In genomic region chr12:67515679-67516363, GRCh38 we compare ENCODE assay signal across 8 cellular contexts.
DNase-seq lines count a peak whose midpoint lies in the region; ATAC-seq and TF ChIP-seq lines count a peak whose summit lies in the region.

No MANE protein-coding gene starts in this region.

- H2BK12ac ChIP-seq in neuronal stem cell (ENCODE audit: low read length) (no peak overlapping the region), H9 (ENCODE audit: insufficient read length, low read depth, low read length) (no peak overlapping the region)

- H3K4me3 ChIP-seq in MM.1S (ENCODE audit: low read length) (peak overlapping the region; percentile 40), neuronal stem cell (ENCODE audit: low read length in 2 of 2) (no peak overlapping the region), coronary artery (no peak overlapping the region)

- H4K91ac ChIP-seq in neuronal stem cell (ENCODE audit: low read depth, low read length, poor library complexity): no peak overlapping the region
- no peak overlapping the region for H4K91ac ChIP-seq in H9 (ENCODE audit: insufficient read length, low read depth, low read length)

- H3K27ac ChIP-seq in MM.1S (ENCODE audit: low read length) (peak overlapping the region; percentile 84), neuronal stem cell (replicated peaks; ENCODE audit: low read length) (no peak overlapping the region), coronary artery (no peak overlapping the region), H9 (ENCODE audit: insufficient read length, low read depth, low read length) (no peak overlapping the region)

- H2AK5ac ChIP-seq in neuronal stem cell (ENCODE audit: low read depth, low read length) (peak overlapping the region; percentile 5), H9 (ENCODE audit: insufficient read length, low read length) (no peak overlapping the region)

- no peak overlapping the region for H4K5ac ChIP-seq in H9 (ENCODE audit: insufficient read length, low read depth, low read length)

- TF ChIP-seq CTCF in MM.1S (IDR thresholded peaks at IDR 0.05; ENCODE audit: low read length) (no peak; the same call in 1 of the 2 replicates), coronary artery (IDR thresholded peaks at IDR 0.05) (no peak), H9 (conservative IDR thresholded peaks at IDR 0.05) (no peak)

- no CpG with 5 or more reads among the region's 10 CpGs for WGBS in neuronal stem cell (ENCODE audit: extremely low coverage in 2 of 2, insufficient read length in 2 of 2, insufficient replicate concordance in 1 of 2), 2 donors
- WGBS in H9 (ENCODE audit: extremely low coverage, insufficient read length, low lambda C conversion rate): no CpG with 5 or more reads among the region's 10 CpGs

- H3K9me3 Mint-ChIP-seq in H9: no peaks in the 10 kb centered on the region

- peak overlapping the region; percentile 73 for H3K4me2 ChIP-seq in MM.1S (ENCODE audit: low read depth, low read length)
- H3K4me2 ChIP-seq in neuronal stem cell (ENCODE audit: insufficient read depth, low read length, poor library complexity, severe bottlenecking): no peak overlapping the region
- H3K4me2 ChIP-seq in H9 (ENCODE audit: insufficient read depth, insufficient read length, low read length): no peak overlapping the region

- H3K4me1 ChIP-seq in MM.1S (ENCODE audit: low read length) (peaks cover 17% of the 10 kb centered on the region), neuronal stem cell (ENCODE audit: control insufficient read depth in 2 of 2, insufficient read depth in 1 of 2, low read depth in 1 of 2, low read length in 2 of 2) (peaks cover 0 to 4% of the 10 kb centered on the region in 2 donors), H9 (ENCODE audit: insufficient read depth, low read length) (peaks cover 3% of the 10 kb centered on the region; the same call in 1 of the 2 replicates)

- no peaks in the 10 kb centered on the region for H3K27me3 ChIP-seq in MM.1S (replicated peaks; ENCODE audit: insufficient read depth, low read length)
- H3K27me3 ChIP-seq in neuronal stem cell (ENCODE audit: control insufficient read depth in 3 of 3, insufficient read depth in 3 of 3, low read depth in 1 of 3, low read length in 3 of 3): peaks cover 0 to 11% (median 0%) of the 10 kb centered on the region in 3 experiments
- H3K27me3 ChIP-seq in H9 (ENCODE audit: insufficient read depth, low read length): no peaks in the 10 kb centered on the region

- no peaks in the 10 kb centered on the region for H3K36me3 ChIP-seq in MM.1S (replicated peaks; ENCODE audit: insufficient read depth, low read length)
- no peaks in the 10 kb centered on the region for H3K36me3 ChIP-seq in neuronal stem cell (replicated peaks in 1 of 2; ENCODE audit: control insufficient read depth in 2 of 2, insufficient read depth in 2 of 2, low read length in 2 of 2)

- H4K8ac ChIP-seq in neuronal stem cell (ENCODE audit: low read depth, low read length) (no peak overlapping the region), H9 (replicated peaks; ENCODE audit: insufficient read length, low read depth, low read length) (no peak overlapping the region)

- H2BK5ac ChIP-seq in neuronal stem cell (ENCODE audit: low read length): no peak overlapping the region
- H2BK5ac ChIP-seq in H9 (ENCODE audit: insufficient read length, low read length): no peak overlapping the region

- H3K4me3 Mint-ChIP-seq in H9: no peak overlapping the region

- H3K14ac ChIP-seq in neuronal stem cell (ENCODE audit: low read length) (no peak overlapping the region), H9 (ENCODE audit: insufficient read depth, low read length) (no peak overlapping the region)

- peaks cover 37 to 49% of the 10 kb centered on the region in 2 experiments for H3K4me1 Mint-ChIP-seq in H9

- H3K27me3 Mint-ChIP-seq in H9 (ENCODE audit: low read depth): no peaks in the 10 kb centered on the region

- H2BK120ac ChIP-seq in neuronal stem cell (ENCODE audit: low read depth, low read length) (no peak overlapping the region), H9 (ENCODE audit: low read depth, low read length, poor library complexity, severe bottlenecking) (no peak overlapping the region)

- H2BK15ac ChIP-seq in neuronal stem cell (ENCODE audit: low read length) (no peak overlapping the region), H9 (ENCODE audit: low read depth, low read length) (no peak overlapping the region)

- H3K9ac ChIP-seq in MM.1S (ENCODE audit: low read length) (peak overlapping the region; percentile 31; the same call in 1 of the 2 replicates), neuronal stem cell (ENCODE audit: low read depth, low read length, poor library complexity) (no peak overlapping the region), H9 (ENCODE audit: extremely low read depth, insufficient read length, low read length) (no peak overlapping the region)

- no peak overlapping the region for H3K56ac ChIP-seq in H9 (ENCODE audit: insufficient read length, low read depth, low read length)

- H3K9me3 ChIP-seq in MM.1S (replicated peaks; ENCODE audit: insufficient read depth, low read length) (no peaks in the 10 kb centered on the region), neuronal stem cell (replicated peaks in 1 of 2; ENCODE audit: control insufficient read depth in 2 of 2, insufficient read depth in 1 of 2, low read depth in 1 of 2, low read length in 2 of 2) (no peaks in the 10 kb centered on the region), H9 (ENCODE audit: control insufficient read depth, low read depth, low read length) (no peaks in the 10 kb centered on the region)

- H2BK20ac ChIP-seq in H9 (ENCODE audit: low read depth, low read length, poor library complexity, severe bottlenecking): no peak overlapping the region

- H3K79me1 ChIP-seq in neuronal stem cell (ENCODE audit: low read depth, low read length): no peaks in the 10 kb centered on the region
- H3K79me1 ChIP-seq in H9 (ENCODE audit: insufficient read depth, low read depth, low read length, poor library complexity, severe bottlenecking): no peaks in the 10 kb centered on the region

- H3K18ac ChIP-seq in neuronal stem cell (ENCODE audit: low read length) (no peak overlapping the region), H9 (ENCODE audit: insufficient read length, low read depth, low read length) (no peak overlapping the region)

- H3K23ac ChIP-seq in neuronal stem cell (ENCODE audit: low read depth, low read length, poor library complexity): no peak overlapping the region
- no peak overlapping the region for H3K23ac ChIP-seq in H9 (ENCODE audit: insufficient read length, low read depth, low read length)

- H2AFZ ChIP-seq in MM.1S (ENCODE audit: low read length) (peak overlapping the region; percentile 32), neuronal stem cell (ENCODE audit: low read length) (no peak overlapping the region), H9 (ENCODE audit: low read length) (no peak overlapping the region)

- H3F3A ChIP-seq in MM.1S (ENCODE audit: insufficient read depth, low read length): peaks cover 19% of the 10 kb centered on the region

- peak; percentile 96 for DNase-seq in MM.1S
- peak; percentile 6 for DNase-seq in T-helper 9 cell
- no peak for DNase-seq in neuronal stem cell (ENCODE audit: low spot score)
- no peak for DNase-seq in KG1 (lab: John Stamatoyannopoulos, UW)
- no peak for DNase-seq in coronary artery (ENCODE audit: low spot score)
- no peak for DNase-seq in H9

- no peaks in the 10 kb centered on the region for H3K79me2 ChIP-seq in MM.1S (ENCODE audit: low read length)
- H3K79me2 ChIP-seq in H9 (ENCODE audit: insufficient read depth, low read length): no peaks in the 10 kb centered on the region

- H3K23me2 ChIP-seq in H9 (ENCODE audit: insufficient read length, low read depth, low read length, poor library complexity, severe bottlenecking): no peaks in the 10 kb centered on the region

- H4K20me1 ChIP-seq in MM.1S (ENCODE audit: insufficient read depth, low read length) (no peaks in the 10 kb centered on the region), H9 (ENCODE audit: control insufficient read depth, insufficient read depth, insufficient read length) (no peaks in the 10 kb centered on the region)

- no peak overlapping the region; a peak in 1 of 7 replicates for H3K27ac Mint-ChIP-seq in H9

- H3T11ph ChIP-seq in H9 (ENCODE audit: low read length): no peak overlapping the region

- ATAC-seq in GM18520 (IDR thresholded peaks at IDR 0.05; ENCODE audit: unreplicated experiment) (peak; percentile 85), GM21723 (IDR thresholded peaks at IDR 0.05; ENCODE audit: unreplicated experiment) (peak; percentile 98)

- no peaks in the 10 kb centered on the region for H3K36me3 Mint-ChIP-seq in H9 (ENCODE audit: insufficient read depth in 1 of 3, low read depth in 3 of 3)

- no peak overlapping the region for H3K4ac ChIP-seq in neuronal stem cell (ENCODE audit: low read length)
- H3K4ac ChIP-seq in H9 (ENCODE audit: low read depth, low read length): no peak overlapping the region

- H3K9me2 ChIP-seq in MM.1S (replicated peaks; ENCODE audit: insufficient read depth, low read length): no peaks in the 10 kb centered on the region

Comparison
In these comparisons a context has a peak if more than half of its experiments do, and no peak if none do; other contexts are left out.
1. DNase-seq: peak in MM.1S (single experiment) and T-helper 9 cell (single experiment); none in neuronal stem cell (single experiment), KG1 (single experiment), coronary artery (single experiment) and H9 (single experiment).